In genomic region chr2:18105929-18106328, GRCh38 we compare ENCODE assay signal across 1 cellular context.
TF ChIP-seq lines count a peak whose summit lies in the region.

No MANE protein-coding gene starts in this region.

TF ChIP-seq in GM23338, 12 proteins besides CTCF, POLR2A, EP300 and RAD21 (continued from another document):
- TF ChIP-seq, protein P1, sequence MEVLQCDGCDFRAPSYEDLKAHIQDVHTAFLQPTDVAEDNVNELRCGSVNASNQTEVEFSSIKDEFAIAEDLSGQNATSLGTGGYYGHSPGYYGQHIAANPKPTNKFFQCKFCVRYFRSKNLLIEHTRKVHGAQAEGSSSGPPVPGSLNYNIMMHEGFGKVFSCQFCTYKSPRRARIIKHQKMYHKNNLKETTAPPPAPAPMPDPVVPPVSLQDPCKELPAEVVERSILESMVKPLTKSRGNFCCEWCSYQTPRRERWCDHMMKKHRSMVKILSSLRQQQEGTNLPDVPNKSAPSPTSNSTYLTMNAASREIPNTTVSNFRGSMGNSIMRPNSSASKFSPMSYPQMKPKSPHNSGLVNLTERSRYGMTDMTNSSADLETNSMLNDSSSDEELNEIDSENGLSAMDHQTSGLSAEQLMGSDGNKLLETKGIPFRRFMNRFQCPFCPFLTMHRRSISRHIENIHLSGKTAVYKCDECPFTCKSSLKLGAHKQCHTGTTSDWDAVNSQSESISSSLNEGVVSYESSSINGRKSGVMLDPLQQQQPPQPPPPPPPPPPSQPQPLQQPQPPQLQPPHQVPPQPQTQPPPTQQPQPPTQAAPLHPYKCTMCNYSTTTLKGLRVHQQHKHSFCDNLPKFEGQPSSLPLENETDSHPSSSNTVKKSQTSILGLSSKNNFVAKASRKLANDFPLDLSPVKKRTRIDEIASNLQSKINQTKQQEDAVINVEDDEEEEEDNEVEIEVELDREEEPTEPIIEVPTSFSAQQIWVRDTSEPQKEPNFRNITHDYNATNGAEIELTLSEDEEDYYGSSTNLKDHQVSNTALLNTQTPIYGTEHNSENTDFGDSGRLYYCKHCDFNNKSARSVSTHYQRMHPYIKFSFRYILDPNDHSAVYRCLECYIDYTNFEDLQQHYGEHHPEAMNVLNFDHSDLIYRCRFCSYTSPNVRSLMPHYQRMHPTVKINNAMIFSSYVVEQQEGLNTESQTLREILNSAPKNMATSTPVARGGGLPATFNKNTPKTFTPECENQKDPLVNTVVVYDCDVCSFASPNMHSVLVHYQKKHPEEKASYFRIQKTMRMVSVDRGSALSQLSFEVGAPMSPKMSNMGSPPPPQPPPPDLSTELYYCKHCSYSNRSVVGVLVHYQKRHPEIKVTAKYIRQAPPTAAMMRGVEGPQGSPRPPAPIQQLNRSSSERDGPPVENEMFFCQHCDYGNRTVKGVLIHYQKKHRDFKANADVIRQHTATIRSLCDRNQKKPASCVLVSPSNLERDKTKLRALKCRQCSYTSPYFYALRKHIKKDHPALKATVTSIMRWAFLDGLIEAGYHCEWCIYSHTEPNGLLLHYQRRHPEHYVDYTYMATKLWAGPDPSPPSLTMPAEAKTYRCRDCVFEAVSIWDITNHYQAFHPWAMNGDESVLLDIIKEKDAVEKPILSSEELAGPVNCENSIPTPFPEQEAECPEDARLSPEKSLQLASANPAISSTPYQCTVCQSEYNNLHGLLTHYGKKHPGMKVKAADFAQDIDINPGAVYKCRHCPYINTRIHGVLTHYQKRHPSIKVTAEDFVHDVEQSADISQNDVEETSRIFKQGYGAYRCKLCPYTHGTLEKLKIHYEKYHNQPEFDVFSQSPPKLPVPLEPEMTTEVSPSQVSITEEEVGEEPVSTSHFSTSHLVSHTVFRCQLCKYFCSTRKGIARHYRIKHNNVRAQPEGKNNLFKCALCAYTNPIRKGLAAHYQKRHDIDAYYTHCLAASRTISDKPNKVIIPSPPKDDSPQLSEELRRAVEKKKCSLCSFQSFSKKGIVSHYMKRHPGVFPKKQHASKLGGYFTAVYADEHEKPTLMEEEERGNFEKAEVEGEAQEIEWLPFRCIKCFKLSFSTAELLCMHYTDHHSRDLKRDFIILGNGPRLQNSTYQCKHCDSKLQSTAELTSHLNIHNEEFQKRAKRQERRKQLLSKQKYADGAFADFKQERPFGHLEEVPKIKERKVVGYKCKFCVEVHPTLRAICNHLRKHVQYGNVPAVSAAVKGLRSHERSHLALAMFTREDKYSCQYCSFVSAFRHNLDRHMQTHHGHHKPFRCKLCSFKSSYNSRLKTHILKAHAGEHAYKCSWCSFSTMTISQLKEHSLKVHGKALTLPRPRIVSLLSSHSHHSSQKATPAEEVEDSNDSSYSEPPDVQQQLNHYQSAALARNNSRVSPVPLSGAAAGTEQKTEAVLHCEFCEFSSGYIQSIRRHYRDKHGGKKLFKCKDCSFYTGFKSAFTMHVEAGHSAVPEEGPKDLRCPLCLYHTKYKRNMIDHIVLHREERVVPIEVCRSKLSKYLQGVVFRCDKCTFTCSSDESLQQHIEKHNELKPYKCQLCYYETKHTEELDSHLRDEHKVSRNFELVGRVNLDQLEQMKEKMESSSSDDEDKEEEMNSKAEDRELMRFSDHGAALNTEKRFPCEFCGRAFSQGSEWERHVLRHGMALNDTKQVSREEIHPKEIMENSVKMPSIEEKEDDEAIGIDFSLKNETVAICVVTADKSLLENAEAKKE (CRISPR knock-in tag; IDR thresholded peaks at IDR 0.05): no peak
- TF ChIP-seq ZNF114 (CRISPR knock-in tag; IDR thresholded peaks at IDR 0.05) (no peak), ZNF331 (CRISPR knock-in tag; IDR thresholded peaks at IDR 0.05; ENCODE audit: low read depth) (no peak), STAT1 (IDR thresholded peaks at IDR 0.05; ENCODE audit: unreplicated experiment) (no peak), EZH2phosphoT487 (IDR thresholded peaks at IDR 0.05; ENCODE audit: unreplicated experiment) (no peak), NANOG (IDR thresholded peaks at IDR 0.05; ENCODE audit: borderline replicate concordance) (no peak), POLR2AphosphoS5 (IDR thresholded peaks at IDR 0.05; ENCODE audit: low read depth) (no peak), EZH2 (IDR thresholded peaks at IDR 0.05; ENCODE audit: low read depth, unreplicated experiment) (no peak), JUNB (IDR thresholded peaks at IDR 0.05; ENCODE audit: unreplicated experiment) (no peak)
- TF ChIP-seq, protein P2, sequence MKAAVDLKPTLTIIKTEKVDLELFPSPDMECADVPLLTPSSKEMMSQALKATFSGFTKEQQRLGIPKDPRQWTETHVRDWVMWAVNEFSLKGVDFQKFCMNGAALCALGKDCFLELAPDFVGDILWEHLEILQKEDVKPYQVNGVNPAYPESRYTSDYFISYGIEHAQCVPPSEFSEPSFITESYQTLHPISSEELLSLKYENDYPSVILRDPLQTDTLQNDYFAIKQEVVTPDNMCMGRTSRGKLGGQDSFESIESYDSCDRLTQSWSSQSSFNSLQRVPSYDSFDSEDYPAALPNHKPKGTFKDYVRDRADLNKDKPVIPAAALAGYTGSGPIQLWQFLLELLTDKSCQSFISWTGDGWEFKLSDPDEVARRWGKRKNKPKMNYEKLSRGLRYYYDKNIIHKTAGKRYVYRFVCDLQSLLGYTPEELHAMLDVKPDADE (IDR thresholded peaks at IDR 0.05): no peak
